1 cellular context compared by ENCODE assay signal in the genomic region with DNA sequence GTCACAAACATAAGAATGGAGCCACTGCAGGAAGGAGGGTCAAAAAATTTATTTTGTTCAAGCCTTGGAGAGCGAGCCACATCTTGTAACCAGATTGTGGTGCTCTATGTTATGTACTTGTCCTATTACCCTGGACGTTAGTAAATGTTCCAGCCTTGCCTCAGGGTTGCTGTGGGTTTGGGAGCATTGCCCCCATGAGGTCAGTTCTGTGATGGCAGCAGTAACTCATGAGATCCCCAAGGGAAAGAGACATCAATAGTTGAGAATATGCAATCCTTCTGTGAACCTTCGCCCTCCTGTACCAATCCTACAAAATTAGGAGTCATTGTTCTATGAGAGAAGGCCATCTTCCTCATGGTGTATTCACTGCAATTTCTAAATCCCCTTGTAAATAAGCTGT.
TF ChIP-seq lines count a peak whose summit lies in the region.

No MANE protein-coding gene starts in this region.

TF ChIP-seq in K562, 482 proteins besides CTCF, POLR2A, EP300 and RAD21 (continued from another document):
- TF ChIP-seq, protein P1, sequence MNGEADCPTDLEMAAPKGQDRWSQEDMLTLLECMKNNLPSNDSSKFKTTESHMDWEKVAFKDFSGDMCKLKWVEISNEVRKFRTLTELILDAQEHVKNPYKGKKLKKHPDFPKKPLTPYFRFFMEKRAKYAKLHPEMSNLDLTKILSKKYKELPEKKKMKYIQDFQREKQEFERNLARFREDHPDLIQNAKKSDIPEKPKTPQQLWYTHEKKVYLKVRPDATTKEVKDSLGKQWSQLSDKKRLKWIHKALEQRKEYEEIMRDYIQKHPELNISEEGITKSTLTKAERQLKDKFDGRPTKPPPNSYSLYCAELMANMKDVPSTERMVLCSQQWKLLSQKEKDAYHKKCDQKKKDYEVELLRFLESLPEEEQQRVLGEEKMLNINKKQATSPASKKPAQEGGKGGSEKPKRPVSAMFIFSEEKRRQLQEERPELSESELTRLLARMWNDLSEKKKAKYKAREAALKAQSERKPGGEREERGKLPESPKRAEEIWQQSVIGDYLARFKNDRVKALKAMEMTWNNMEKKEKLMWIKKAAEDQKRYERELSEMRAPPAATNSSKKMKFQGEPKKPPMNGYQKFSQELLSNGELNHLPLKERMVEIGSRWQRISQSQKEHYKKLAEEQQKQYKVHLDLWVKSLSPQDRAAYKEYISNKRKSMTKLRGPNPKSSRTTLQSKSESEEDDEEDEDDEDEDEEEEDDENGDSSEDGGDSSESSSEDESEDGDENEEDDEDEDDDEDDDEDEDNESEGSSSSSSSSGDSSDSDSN (IDR thresholded peaks at IDR 0.05; ENCODE audit: borderline replicate concordance in 1 of 2, low read depth in 2 of 2, low read length in 2 of 2) = no peak
- TF ChIP-seq STAG1 (CRISPR knock-in tag; IDR thresholded peaks at IDR 0.05; ENCODE audit: borderline replicate concordance) = peak; percentile 41; the same call in 1 of the 2 replicates
TF ChIP-seq in K562: peak in this region for 5.
